Comparison of ENCODE assay signal across 8 cellular contexts in genomic region chr6:56570434-56571359, GRCh38.
DNase-seq lines count a peak whose midpoint lies in the region; ATAC-seq and TF ChIP-seq lines count a peak whose summit lies in the region.

No MANE protein-coding gene starts in this region.

- BruUV-seq in PC-3 (replicated peaks; lab: Mats Ljungman, UMichigan), result no TSS peak

- H3K27me3 ChIP-seq in GM06990 (replicated peaks; ENCODE audit: control insufficient read depth, insufficient read depth, low read length) (no peaks in the 10 kb centered on the region), PC-3 (ENCODE audit: low read length) (no peaks in the 10 kb centered on the region)

- CTCF ChIA-PET in PC-3 (lab: Charles Lee), result interaction anchor here (0.6 to 1.8 kb wide), 5 partner anchors 22 to 572 kb away, joined by 3 to 9 read pairs (median 3); no protein-coding TSS in a partner anchor

- H3K27ac ChIP-seq in PC-3 (ENCODE audit: low read length), result no peak overlapping the region

- no peak overlapping the region for H3K27ac Mint-ChIP-seq in osteocyte (ENCODE audit: unreplicated experiment)

- no peaks in the 10 kb centered on the region for H3K9me3 Mint-ChIP-seq in osteocyte (ENCODE audit: unreplicated experiment)

- H3K9me3 ChIP-seq in PC-3 (ENCODE audit: low read length), result no peaks in the 10 kb centered on the region

- no peaks in the 10 kb centered on the region for H4K20me1 ChIP-seq in PC-3 (ENCODE audit: low read length)

- no peaks in the 10 kb centered on the region for H3F3A ChIP-seq in PC-3 (ENCODE audit: low read length, unreplicated experiment)

- H2AFZ ChIP-seq in PC-3 (ENCODE audit: low read length), result no peak overlapping the region

- peaks cover 22% of the 10 kb centered on the region for H3K36me3 Mint-ChIP-seq in osteocyte (ENCODE audit: unreplicated experiment)

- ATAC-seq in GM21447 (IDR thresholded peaks at IDR 0.05; ENCODE audit: unreplicated experiment), result peak; percentile 91
- peak; percentile 72 for ATAC-seq in PC-3

- H3K36me3 ChIP-seq in GM06990 (ENCODE audit: control insufficient read depth, insufficient read depth, low read length), result peaks cover 2% of the 10 kb centered on the region
- no peaks in the 10 kb centered on the region for H3K36me3 ChIP-seq in PC-3 (ENCODE audit: low read depth, low read length)

- H3K4me2 ChIP-seq in PC-3 (ENCODE audit: low read length), result no peak overlapping the region

- no peak overlapping the region for H3K4me3 Mint-ChIP-seq in osteocyte (ENCODE audit: unreplicated experiment)

- peak; percentile 55 for TF ChIP-seq CTCF in GM06990 (IDR thresholded peaks at IDR 0.05; ENCODE audit: insufficient read depth, low read length, poor library complexity, severe bottlenecking)
- TF ChIP-seq CTCF in PC-3 (conservative IDR thresholded peaks at IDR 0.05; ENCODE audit: low read depth, low read length), result peak; percentile 73
- peak; percentile 71 for TF ChIP-seq CTCF in epithelial cell of proximal tubule (conservative IDR thresholded peaks at IDR 0.05; ENCODE audit: low read depth, low read length)
- TF ChIP-seq CTCF in osteocyte (IDR thresholded peaks at IDR 0.05), result peak; percentile 67

- no peaks in the 10 kb centered on the region for H3K79me2 ChIP-seq in PC-3 (ENCODE audit: low read length)

- POLR2A ChIA-PET in PC-3 (lab: Charles Lee; ENCODE audit: unreplicated experiment), result no interaction called here

- H3K4me1 Mint-ChIP-seq in osteocyte (ENCODE audit: unreplicated experiment), result peaks cover 8% of the 10 kb centered on the region

- DNase-seq in GM06990 (ENCODE audit: extremely low read depth, insufficient read length) (no peak), HPDE6-E6E7 (ENCODE audit: extremely low spot score) (peak; percentile 21), PC-3 (peak; percentile 60), epithelial cell of proximal tubule (ENCODE audit: low read depth) (no peak), osteocyte (ENCODE audit: extremely low spot score, unreplicated experiment) (no peak), NCI-H187 (lab: John Stamatoyannopoulos, UW) (no peak), middle frontal gyrus (ENCODE audit: extremely low spot score, low spot score) (no peak)

- H3K4me1 ChIP-seq in PC-3 (ENCODE audit: insufficient read depth, low read length), result no peaks in the 10 kb centered on the region

- intact Hi-C loops in PC-3 (cut with micrococcal nuclease), result loop anchor here (2.0 kb wide), 1 partner anchor 212 kb away; no protein-coding TSS in a partner anchor

- H3K4me3 ChIP-seq in GM06990 (replicated peaks; ENCODE audit: low read depth, low read length) (no peak overlapping the region), PC-3 (ENCODE audit: low read length) (no peak overlapping the region), epithelial cell of proximal tubule (ENCODE audit: low read depth, low read length) (no peak overlapping the region)

- no peak overlapping the region for H3K9ac ChIP-seq in PC-3 (ENCODE audit: low read length)

- no peaks in the 10 kb centered on the region for H3K9me2 ChIP-seq in PC-3 (replicated peaks; ENCODE audit: low read length)

- no peaks in the 10 kb centered on the region for H3K27me3 Mint-ChIP-seq in osteocyte (ENCODE audit: unreplicated experiment)

Comparison
In these comparisons a context has a peak if more than half of its experiments do, and no peak if none do; other contexts are left out.
1. DNase-seq: peak in HPDE6-E6E7 (single experiment) and PC-3 (single experiment); none in GM06990 (single experiment), epithelial cell of proximal tubule (single experiment), osteocyte (single experiment), NCI-H187 (0 of 2) and middle frontal gyrus (single experiment).
2. Peak in every context shown above with its lines, with median percentiles within 50 percentile points of each other: CTCF ChIP-seq.